In genomic region chrX:37460275-37460674, GRCh38 we compare ENCODE assay signal across 7 cellular contexts.
DNase-seq lines count a peak whose midpoint lies in the region; ATAC-seq and TF ChIP-seq lines count a peak whose summit lies in the region.
"Not testable (repeated sequence)": the region's sequence is repeated elsewhere in the genome, so short reads cannot be mapped to it uniquely, and the experiment has no call there.

No MANE protein-coding gene starts in this region.

- H3K27me3 Mint-ChIP-seq in Calu3 (ENCODE audit: unreplicated experiment); MCF 10A (ENCODE audit: insufficient read depth, unreplicated experiment): not testable (repeated sequence)

- not testable (repeated sequence) for H3K27me3 ChIP-seq in RWPE2 (ENCODE audit: insufficient read depth, poor library complexity, severe bottlenecking)

- peaks cover 14% of the 10 kb centered on the region for H3K4me1 ChIP-seq in RWPE2 (ENCODE audit: insufficient read depth, poor library complexity, severe bottlenecking)

- CTCF ChIA-PET in Calu3 (lab: Charles Lee); MCF 10A (lab: Yijun Ruan, JAX): not testable (repeated sequence)

- H3K4me3 Mint-ChIP-seq in Calu3 (ENCODE audit: low read depth, unreplicated experiment) (peak overlapping the region; percentile 21), MCF 10A (ENCODE audit: unreplicated experiment) (peak overlapping the region; percentile 0)

- not testable (repeated sequence) for H3K9me3 ChIP-seq in RWPE2 (ENCODE audit: severe bottlenecking)

- peak; percentile 72; the same call in 1 of the 3 replicates for ATAC-seq in RWPE2 (ENCODE audit: low read depth)

- not testable (repeated sequence) for DNase-seq in Calu3; RWPE2 (ENCODE audit: low spot score); epithelial cell of prostate (ENCODE audit: low read depth, low spot score)
- DNase-seq in HK-2 (ENCODE audit: unreplicated experiment) (peak; percentile 25), NCI-H226 (peak; percentile 53), MCF 10A (ENCODE audit: unreplicated experiment) (peak; percentile 30), kidney tubule cell (ENCODE audit: low spot score) (peak; percentile 75)

- H3K27ac Mint-ChIP-seq in Calu3 (ENCODE audit: unreplicated experiment) = peak overlapping the region; percentile 35
- H3K27ac Mint-ChIP-seq in MCF 10A (ENCODE audit: low read depth, unreplicated experiment) = peak overlapping the region; percentile 24

- H3K4me3 ChIP-seq in RWPE2 (ENCODE audit: severe bottlenecking) = not testable (repeated sequence)

- H3K4me1 Mint-ChIP-seq in Calu3 (ENCODE audit: low read depth, unreplicated experiment) (peaks cover 32% of the 10 kb centered on the region), MCF 10A (ENCODE audit: insufficient read depth, unreplicated experiment) (peaks cover 15% of the 10 kb centered on the region)

- intact Hi-C loops in Calu3 (cut with micrococcal nuclease; ENCODE audit: unreplicated experiment); MCF 10A (cut with micrococcal nuclease): not testable (repeated sequence)

- H3K36me3 Mint-ChIP-seq in Calu3 (ENCODE audit: insufficient read depth, unreplicated experiment); MCF 10A (ENCODE audit: insufficient read depth, unreplicated experiment): not testable (repeated sequence)

- BruUV-seq in Calu3 (replicated peaks; lab: Mats Ljungman, UMichigan); MCF 10A (replicated peaks; lab: Mats Ljungman, UMichigan): not testable (repeated sequence)

- H3K36me3 ChIP-seq in RWPE2 (ENCODE audit: low read depth) = not testable (repeated sequence)

- H3K27ac ChIP-seq in RWPE2 (ENCODE audit: poor library complexity, severe bottlenecking) (peak overlapping the region; percentile 48), epithelial cell of prostate (peak overlapping the region; percentile 73)

- H3K9me3 Mint-ChIP-seq in Calu3 (ENCODE audit: low read depth, unreplicated experiment); MCF 10A (ENCODE audit: unreplicated experiment): not testable (repeated sequence)

- TF ChIP-seq CTCF in Calu3 (IDR thresholded peaks at IDR 0.05; ENCODE audit: unreplicated experiment); RWPE2 (IDR thresholded peaks at IDR 0.05; ENCODE audit: poor library complexity, severe bottlenecking); MCF 10A (IDR thresholded peaks at IDR 0.05; ENCODE audit: unreplicated experiment): not testable (repeated sequence)

- POLR2A ChIA-PET in MCF 10A (lab: Yijun Ruan, JAX) = not testable (repeated sequence)
